In genomic region chr6:156783958-156784357, GRCh38 we compare ENCODE assay signal across 12 cellular contexts. TPM values are rescaled to one million over a fixed set of nuclear protein-coding genes. Genes with fewer than 3 reads are reported as not detected.
DNase-seq lines count a peak whose midpoint lies in the region; ATAC-seq, FAIRE-seq and TF ChIP-seq lines count a peak whose summit lies in the region.
"Had no signal": no experiment of that assay in that cellular context is flagged by ENCODE, and none has a peak within 500 bp of the region (broad histone marks: within the 10 kb centered on the region; RNA-seq: fewer than 3 reads in every experiment).

No MANE protein-coding gene starts in this region.

- DNase-seq in CD4-positive, alpha-beta T cell, result no peak
- DNase-seq in H1 (ENCODE audit: low read depth in 1 of 2, low spot score in 2 of 2) (no peak), osteocyte (ENCODE audit: extremely low spot score, unreplicated experiment) (no peak), posterior cingulate gyrus (no peak), mucosa of descending colon (no peak)
- DNase-seq in effector CD8-positive, alpha-beta T cell (lab: John Stamatoyannopoulos, UW), result no peak
- DNase-seq: activated naive CD8-positive, alpha-beta T cell treated with anti-CD3 and anti-CD28 coated beads, Interleukin-2, amount 10 ng/mL, durations not matched to agents 7 days and 5 days; Calu3; ovary had no signal

- H3K27ac Mint-ChIP-seq in CD4-positive, alpha-beta T cell, result no peak overlapping the region
- peak overlapping the region; percentile 89 for H3K27ac Mint-ChIP-seq in osteocyte (ENCODE audit: unreplicated experiment)
- H3K27ac Mint-ChIP-seq: activated naive CD8-positive, alpha-beta T cell treated with anti-CD3 and anti-CD28 coated beads, Interleukin-2, amount 10 ng/mL, durations not matched to agents 7 days and 5 days had no signal

- CTCF ChIA-PET in CD4-positive, alpha-beta T cell (lab: Charles Lee), result interaction anchor here (4.1 kb wide), 1 partner anchor 8 kb away, joined by 12 read pairs; the partner anchor contains the start of gene ARID1B
- CTCF ChIA-PET in H1 (lab: Charles Lee; ENCODE audit: partially characterized antibody), result interaction anchor here (0.9 to 1.4 kb wide), 2 partner anchors 12 to 120 kb away, joined by 4 read pairs; no protein-coding TSS in a partner anchor

- no peaks in the 10 kb centered on the region for H3K27me3 Mint-ChIP-seq in CD4-positive, alpha-beta T cell
- H3K27me3 Mint-ChIP-seq in osteocyte (ENCODE audit: unreplicated experiment), result no peaks in the 10 kb centered on the region
- H3K27me3 Mint-ChIP-seq: activated naive CD8-positive, alpha-beta T cell treated with anti-CD3 and anti-CD28 coated beads, Interleukin-2, amount 10 ng/mL, durations not matched to agents 7 days and 5 days had no signal

- H3K4me1 ChIP-seq in HUES64 (ENCODE audit: insufficient read depth, low read length) (peaks cover 67% of the 10 kb centered on the region), H1 (replicated peaks in 1 of 4; ENCODE audit: control insufficient read depth in 3 of 4, insufficient read depth in 4 of 4, low read length in 3 of 4) (peaks cover 0 to 24% (median 14%) of the 10 kb centered on the region in 4 experiments; a peak in 4 of 7 replicates), mucosa of descending colon (ENCODE audit: low read depth) (peaks cover 26% of the 10 kb centered on the region)

- peaks cover 5 to 12% of the 10 kb centered on the region in 2 experiments for H4K20me1 ChIP-seq in H1 (replicated peaks in 1 of 2; ENCODE audit: control insufficient read depth in 1 of 2, insufficient read depth in 2 of 2, low read length in 2 of 2)

- WGBS in HUES64, result 7% methylated on average over 4 of the region's 6 CpGs
- 17% methylated on average over 6 of the region's 6 CpGs; no CpG with 5 or more reads in 1 of the 2 experiments for WGBS in H1 (ENCODE audit: extremely low coverage in 1 of 2, insufficient coverage in 1 of 2, insufficient read length in 1 of 2, insufficient replicate concordance in 2 of 2, low coverage in 1 of 2, low lambda C conversion rate in 2 of 2, missing lambda C conversion rate in 1 of 2), 2 experiments

- no peak for ATAC-seq in CD4-positive, alpha-beta T cell (ENCODE audit: poor library complexity)
- no peak for ATAC-seq in GM19328 (IDR thresholded peaks at IDR 0.05; ENCODE audit: unreplicated experiment)
- no peak for ATAC-seq in mucosa of descending colon
- ATAC-seq: activated CD4-positive, CD25-positive, alpha-beta regulatory T cell treated with anti-CD3 and anti-CD28 coated beads, Interleukin-2, amount 50 U/mL, for 24 hours had no signal

- H2BK5ac ChIP-seq in H1 (ENCODE audit: low read depth, low read length), result no peak overlapping the region

- no peak overlapping the region for H3K14ac ChIP-seq in H1 (ENCODE audit: insufficient read length)

- H3K4me1 Mint-ChIP-seq in CD4-positive, alpha-beta T cell (ENCODE audit: low read depth), result peaks cover 83% of the 10 kb centered on the region
- H3K4me1 Mint-ChIP-seq in osteocyte (ENCODE audit: unreplicated experiment), result peaks cover 54% of the 10 kb centered on the region

- H3K27ac ChIP-seq in CD4-positive, alpha-beta T cell (ENCODE audit: low read depth, low read length), result no peak overlapping the region
- H3K27ac ChIP-seq in HUES64 (ENCODE audit: low read depth, low read length) (no peak overlapping the region; the same call in 1 of the 2 replicates), H1 (ENCODE audit: low read depth, low read length) (no peak overlapping the region)

- H4K91ac ChIP-seq in H1 (replicated peaks; ENCODE audit: insufficient read length, low read length), result no peak overlapping the region

- no peak overlapping the region for H2BK20ac ChIP-seq in H1 (ENCODE audit: low read length)

- H4K8ac ChIP-seq in H1 (ENCODE audit: extremely low read depth, insufficient read depth, low read length), result no peak overlapping the region

- no peaks in the 10 kb centered on the region for H3K9me3 ChIP-seq in CD4-positive, alpha-beta T cell (ENCODE audit: control insufficient read depth, low read length)
- no peaks in the 10 kb centered on the region for H3K9me3 ChIP-seq in HUES64 (ENCODE audit: insufficient read depth, low read depth, low read length)
- H3K9me3 ChIP-seq in H1 (ENCODE audit: insufficient read depth in 2 of 2, low read depth in 1 of 2, low read length in 1 of 2), result no peaks in the 10 kb centered on the region
- H3K9me3 ChIP-seq in mucosa of descending colon, result no peaks in the 10 kb centered on the region
- H3K9me3 ChIP-seq: ovary had no signal

- no peak for TF ChIP-seq RAD21 in H1 (IDR thresholded peaks at IDR 0.05 in 1 of 2, conservative IDR thresholded peaks at IDR 0.05 in 1 of 2; ENCODE audit: low read depth in 2 of 2, low read length in 2 of 2)

- H3K4me3 Mint-ChIP-seq in CD4-positive, alpha-beta T cell, result peak overlapping the region; percentile 76
- peak overlapping the region; percentile 38 for H3K4me3 Mint-ChIP-seq in osteocyte (ENCODE audit: unreplicated experiment)

- H2AFZ ChIP-seq in H1 (ENCODE audit: low read length), result no peak overlapping the region

- H2BK15ac ChIP-seq in H1 (ENCODE audit: low read length), result no peak overlapping the region

- H3K79me1 ChIP-seq in H1 (ENCODE audit: low read depth, low read length), result peaks cover 3% of the 10 kb centered on the region

- no peak overlapping the region for H2AK5ac ChIP-seq in H1 (ENCODE audit: low read depth, low read length)

- no peak overlapping the region for H3K23ac ChIP-seq in H1 (ENCODE audit: insufficient read length)

- H3K36me3 Mint-ChIP-seq in CD4-positive, alpha-beta T cell (ENCODE audit: low read depth), result peaks cover 37% of the 10 kb centered on the region
- H3K36me3 Mint-ChIP-seq in osteocyte (ENCODE audit: unreplicated experiment), result peaks cover 4% of the 10 kb centered on the region

- H3K9ac ChIP-seq in HUES64 (ENCODE audit: low read depth, low read length), result no peak overlapping the region
- H3K9ac ChIP-seq in H1 (replicated peaks in 1 of 4; ENCODE audit: extremely low read depth in 1 of 4, low read depth in 3 of 4, low read length in 3 of 4), result no peak overlapping the region

- H3K4me3 ChIP-seq in HUES64 (ENCODE audit: low read length), result peak overlapping the region; percentile 12; the same call in 1 of the 2 replicates
- H3K4me3 ChIP-seq in H1 (ENCODE audit: extremely low read depth in 1 of 4, insufficient read depth in 2 of 4, low read depth in 3 of 4, low read length in 4 of 4), result peak overlapping the region in 1 of 4 experiments; percentile 95; a peak in 2 of 8 replicates
- no peak overlapping the region for H3K4me3 ChIP-seq in mucosa of descending colon

- no peak overlapping the region for H3K56ac ChIP-seq in H1 (replicated peaks; ENCODE audit: insufficient read length, low read depth, low read length)

- peak; percentile 71 for FAIRE-seq in H1 (lab: Jason Lieb, UNC)

- no peak overlapping the region for H3K4ac ChIP-seq in H1 (replicated peaks; ENCODE audit: insufficient read length, low read depth, low read length)

- no peak for TF ChIP-seq CTCF in CD4-positive, alpha-beta T cell (IDR thresholded peaks at IDR 0.05)
- TF ChIP-seq CTCF in H1 (IDR thresholded peaks at IDR 0.05; ENCODE audit: control extremely low read depth in 1 of 3, insufficient read depth in 1 of 3, low read depth in 1 of 3, low read length in 3 of 3) (no peak), osteocyte (IDR thresholded peaks at IDR 0.05) (no peak), mucosa of descending colon (IDR thresholded peaks at IDR 0.05) (no peak)

- peaks cover 8% of the 10 kb centered on the region; the same call in 1 of the 2 replicates for H3K36me3 ChIP-seq in HUES64 (ENCODE audit: insufficient read depth, low read length)
- peaks cover 0 to 11% (median 0%) of the 10 kb centered on the region in 4 experiments; a peak in 1 of 8 replicates for H3K36me3 ChIP-seq in H1 (ENCODE audit: control insufficient read depth in 2 of 4, insufficient read depth in 4 of 4, low read length in 3 of 4)
- no peaks in the 10 kb centered on the region for H3K36me3 ChIP-seq in mucosa of descending colon (ENCODE audit: low read depth)
- H3K36me3 ChIP-seq: ovary had no signal

- POLR2A ChIA-PET in CD4-positive, alpha-beta T cell (lab: Charles Lee), result interaction anchor here (2.1 kb wide), 1 partner anchor 237 kb away, joined by 8 read pairs; no protein-coding TSS in a partner anchor
- POLR2A ChIA-PET in H1 (lab: Charles Lee; ENCODE audit: partially characterized antibody), result interaction anchor here (0.9 to 1.6 kb wide), 3 partner anchors 10 to 12 kb away, joined by 3 to 6 read pairs (median 4); no protein-coding TSS in a partner anchor

- no peak for TF ChIP-seq POLR2A in H1 (IDR thresholded peaks at IDR 0.05; ENCODE audit: control extremely low read depth in 1 of 2, low read depth in 2 of 2, low read length in 2 of 2)

- H3K27me3 ChIP-seq in CD4-positive, alpha-beta T cell (ENCODE audit: control insufficient read depth, insufficient read depth, low read length), result no peaks in the 10 kb centered on the region
- no peaks in the 10 kb centered on the region for H3K27me3 ChIP-seq in HUES64 (ENCODE audit: insufficient read depth, low read length)
- no peaks in the 10 kb centered on the region for H3K27me3 ChIP-seq in H1 (replicated peaks in 1 of 4; ENCODE audit: control insufficient read depth in 3 of 4, extremely low read depth in 1 of 4, insufficient read depth in 3 of 4, low read length in 3 of 4)
- H3K27me3 ChIP-seq: ovary had no signal

- H2BK120ac ChIP-seq in H1 (replicated peaks; ENCODE audit: low read depth, low read length), result no peak overlapping the region

- H3K18ac ChIP-seq in H1 (ENCODE audit: extremely low read depth, low read length), result no peak overlapping the region

- H3K79me2 ChIP-seq in H1 (ENCODE audit: control insufficient read depth in 1 of 2, insufficient read depth in 2 of 2, low read length in 2 of 2), result peaks cover 27 to 97% of the 10 kb centered on the region in 2 experiments

- no peaks in the 10 kb centered on the region for H3K9me3 Mint-ChIP-seq in CD4-positive, alpha-beta T cell
- no peaks in the 10 kb centered on the region for H3K9me3 Mint-ChIP-seq in osteocyte (ENCODE audit: unreplicated experiment)
- H3K9me3 Mint-ChIP-seq: activated naive CD8-positive, alpha-beta T cell treated with anti-CD3 and anti-CD28 coated beads, Interleukin-2, amount 10 ng/mL, durations not matched to agents 7 days and 5 days had no signal

- intact Hi-C loops in CD4-positive, alpha-beta T cell (cut with DNase I, micrococcal nuclease), result loop anchor here in 1 of 2 experiments (5.0 kb wide), 2 partner anchors 33 to 63 kb away; no protein-coding TSS in a partner anchor
- intact Hi-C loops in posterior cingulate gyrus (cut with DNase I) (loop anchor here (10.0 kb wide), 1 partner anchor 171 kb away; no protein-coding TSS in a partner anchor), mucosa of descending colon (cut with DNase I, micrococcal nuclease) (loop anchor here in 1 of 2 donors (10.0 kb wide), 1 partner anchor 151 kb away; no protein-coding TSS in a partner anchor)

- H4K5ac ChIP-seq in H1 (ENCODE audit: insufficient read length, low read depth, low read length), result no peak overlapping the region

- H3K23me2 ChIP-seq in H1 (ENCODE audit: low read depth, low read length), result peaks cover 3% of the 10 kb centered on the region; the same call in 1 of the 2 replicates

- peak overlapping the region; percentile 56 to 87 for H3K4me2 ChIP-seq in H1 (ENCODE audit: insufficient read depth in 1 of 2, low read depth in 2 of 2, low read length in 2 of 2)

- H2BK12ac ChIP-seq in H1 (ENCODE audit: low read depth, low read length), result no peak overlapping the region

- TF ChIP-seq EP300 in H1 (IDR thresholded peaks at IDR 0.05; ENCODE audit: borderline replicate concordance in 1 of 2, low read depth in 2 of 2, low read length in 2 of 2), result no peak

RNA-seq across cellular contexts. Expression of gene ARID1B, which starts 6.8 kb away (rescaled TPM):
- total RNA-seq in CD4-positive, alpha-beta T cell, result 100 to 1,000 TPM; 120 to 125 TPM
- 38.0 TPM for polyA plus RNA-seq in HUES64 (2013, experiment 1 of 2)
- 35.7 TPM for polyA plus RNA-seq in HUES64 (2013, experiment 2 of 2)
- total RNA-seq in H1 (2021; fragmentation: NEBNext Ultra II Directional; extraction: Animal tissue kit (Norgen Biotek cat#: 25700)), result 70.3 and 71.2 TPM in 2 replicates
- 24.3 and 32.2 TPM in 2 replicates for polyA plus RNA-seq in H1 (2011; rRNA removed)
- polyA plus RNA-seq in H1 (2011; cell fraction: cytosol; rRNA removed), result 23.8 TPM
- 72.6 TPM for polyA plus RNA-seq in H1 (2011; cell fraction: nucleus; rRNA removed)
- 39.0 to 46.3 TPM (median 43.7 TPM) in 4 replicates for polyA plus RNA-seq in H1 (2012, experiment 1 of 2)
- polyA plus RNA-seq in H1 (2012, experiment 2 of 2), result 7.0 TPM
- 29.4 TPM for polyA plus RNA-seq in H1 (2013, experiment 1 of 2)
- 29.7 TPM for polyA plus RNA-seq in H1 (2013, experiment 2 of 2)
- polyA minus RNA-seq in H1 (2011; rRNA and poly(A)+ RNA removed), result 124 and 131 TPM in 2 replicates
- polyA minus RNA-seq in H1 (2011; cell fraction: cytosol; rRNA and poly(A)+ RNA removed), result 103 TPM
- 315 TPM for polyA minus RNA-seq in H1 (2011; cell fraction: nucleus; rRNA and poly(A)+ RNA removed)
- total RNA-seq in osteocyte (78.1 and 82.7 TPM in 2 replicates), mucosa of descending colon (100 to 1,000 TPM in 2 of 3 donors, 10 to 100 TPM in 1; 71.8 to 102 (median 101) TPM)
